29 cellular contexts compared by ENCODE assay signal in genomic region chr3:140163159-140163763, GRCh38.
A peak's percentile ranks its signal among the peaks of the same experiment; 100 is the strongest.
DNase-seq lines count a peak whose midpoint lies in the region; ATAC-seq, FAIRE-seq and TF ChIP-seq lines count a peak whose summit lies in the region.
"Had no signal": no experiment of that assay in that cellular context is flagged by ENCODE, and none has a peak within 500 bp of the region (broad histone marks: within the 10 kb centered on the region; RNA-seq: fewer than 3 reads in every experiment).

No MANE protein-coding gene starts in this region.

- POLR2A ChIA-PET in H1 (lab: Charles Lee; ENCODE audit: partially characterized antibody): no interaction called here

- peak overlapping the region; percentile 7 for H3K56ac ChIP-seq in H1 (replicated peaks; ENCODE audit: insufficient read length, low read depth, low read length)

- H3K36me3 Mint-ChIP-seq in chondrocyte (ENCODE audit: low read depth) (peaks cover 2% of the 10 kb centered on the region), osteocyte (ENCODE audit: unreplicated experiment) (peaks cover 12% of the 10 kb centered on the region), T-helper 17 cell (ENCODE audit: low read depth) (no peaks in the 10 kb centered on the region)
- H3K36me3 Mint-ChIP-seq: CD14-positive monocyte; CD4-positive, alpha-beta memory T cell; CD4-positive, CD25-positive, alpha-beta regulatory T cell; CD8-positive, alpha-beta memory T cell had no signal

- no peak overlapping the region for H2AFZ ChIP-seq in H1 (ENCODE audit: low read length)

- in situ Hi-C loops in GM13976 (cut with MboI; ENCODE audit: low sequenced_read_pairs, unreplicated experiment): no loop called here

- WGBS in H1 (ENCODE audit: extremely low coverage in 1 of 2, insufficient coverage in 1 of 2, insufficient read length in 1 of 2, insufficient replicate concordance in 2 of 2, low coverage in 1 of 2, low lambda C conversion rate in 2 of 2, missing lambda C conversion rate in 1 of 2), 2 experiments: 97% methylated on average over 2 of the region's 2 CpGs; no CpG with 5 or more reads in 1 of the 2 experiments

- CTCF ChIA-PET in H1 (lab: Charles Lee; ENCODE audit: partially characterized antibody): interaction anchor here (0.6 to 2.1 kb wide), 3 partner anchors 10 to 93 kb away, joined by 3 to 11 read pairs (median 5); no protein-coding TSS in a partner anchor

- H3K27me3 ChIP-seq in H1 (replicated peaks in 1 of 4; ENCODE audit: control insufficient read depth in 3 of 4, extremely low read depth in 1 of 4, insufficient read depth in 3 of 4, low read length in 3 of 4) (no peaks in the 10 kb centered on the region; a peak in 1 of 7 replicates), BE2C (no peaks in the 10 kb centered on the region)
- H3K27me3 ChIP-seq: BLaER1 had no signal

- peak; percentile 59 for DNase-seq in OCI-M1 (lab: John Stamatoyannopoulos, UW)
- no peak for DNase-seq in chondrocyte (ENCODE audit: low spot score)
- DNase-seq in H1 (ENCODE audit: low read depth in 1 of 2, low spot score in 2 of 2): no peak
- DNase-seq in osteocyte (ENCODE audit: extremely low spot score, unreplicated experiment): peak; percentile 7
- no peak for DNase-seq in BE2C
- no peak for DNase-seq in caudate nucleus (lab: John Stamatoyannopoulos, UW)
- DNase-seq in T-helper 17 cell: no peak
- no peak for DNase-seq in GM13976 (ENCODE audit: low spot score)
- DNase-seq: 8988T; AML-193; C1 segment of cervical spinal cord; CD4-positive, alpha-beta memory T cell; CD4-positive, CD25-positive, alpha-beta regulatory T cell; CD8-positive, alpha-beta memory T cell; COR-L47; DMS 273 treated with DMSO at 0.1 percent for 48 hours; DMS153; DMS53; DMS79; DND-41; EL; GDM1 had no signal

- no peak for TF ChIP-seq POLR2A in H1 (IDR thresholded peaks at IDR 0.05; ENCODE audit: control extremely low read depth in 1 of 2, low read depth in 2 of 2, low read length in 2 of 2)

- no peak overlapping the region for H2BK15ac ChIP-seq in H1 (ENCODE audit: low read length)

- H4K5ac ChIP-seq in H1 (ENCODE audit: insufficient read length, low read depth, low read length): no peak overlapping the region

- no peak overlapping the region for H3K9ac ChIP-seq in H1 (replicated peaks in 1 of 4; ENCODE audit: extremely low read depth in 1 of 4, low read depth in 3 of 4, low read length in 3 of 4)
- H3K9ac ChIP-seq: BLaER1 had no signal

- H3K14ac ChIP-seq in H1 (ENCODE audit: insufficient read length): no peak overlapping the region

- H4K91ac ChIP-seq in H1 (replicated peaks; ENCODE audit: insufficient read length, low read length): no peak overlapping the region

- H2BK120ac ChIP-seq in H1 (replicated peaks; ENCODE audit: low read depth, low read length): no peak overlapping the region

- TF ChIP-seq EP300 in H1 (IDR thresholded peaks at IDR 0.05; ENCODE audit: borderline replicate concordance in 1 of 2, low read depth in 2 of 2, low read length in 2 of 2): no peak

- FAIRE-seq in H1 (lab: Jason Lieb, UNC): no peak
- FAIRE-seq: A204.1, GM12878, GM12892, GM19239 had no signal

- no peak overlapping the region for H3K23ac ChIP-seq in H1 (ENCODE audit: insufficient read length)

- H3K4me3 ChIP-seq in H1 (ENCODE audit: extremely low read depth in 1 of 4, insufficient read depth in 2 of 4, low read depth in 3 of 4, low read length in 4 of 4): no peak overlapping the region
- no peak overlapping the region for H3K4me3 ChIP-seq in BE2C (ENCODE audit: low read depth, low read length)
- H3K4me3 ChIP-seq: BLaER1, GM12878 had no signal

- H3K4me1 ChIP-seq in H1 (replicated peaks in 1 of 4; ENCODE audit: control insufficient read depth in 3 of 4, insufficient read depth in 4 of 4, low read length in 3 of 4) (no peaks in the 10 kb centered on the region), BE2C (peaks cover 37% of the 10 kb centered on the region)
- H3K4me1 ChIP-seq: BLaER1 had no signal

- peaks cover 1% of the 10 kb centered on the region; the same call in 1 of the 2 replicates for H3K23me2 ChIP-seq in H1 (ENCODE audit: low read depth, low read length)

- H3K4me2 ChIP-seq in H1 (ENCODE audit: insufficient read depth in 1 of 2, low read depth in 2 of 2, low read length in 2 of 2): no peak overlapping the region
- H3K4me2 ChIP-seq: BLaER1 had no signal

- no peak overlapping the region for H4K8ac ChIP-seq in H1 (ENCODE audit: extremely low read depth, insufficient read depth, low read length)

- H3K36me3 ChIP-seq in H1 (ENCODE audit: control insufficient read depth in 2 of 4, insufficient read depth in 4 of 4, low read length in 3 of 4) (no peaks in the 10 kb centered on the region), BE2C (no peaks in the 10 kb centered on the region)
- H3K36me3 ChIP-seq: BLaER1 had no signal

- H2AK5ac ChIP-seq in H1 (ENCODE audit: low read depth, low read length): no peak overlapping the region

- H3K4me1 Mint-ChIP-seq in chondrocyte (ENCODE audit: low read depth) (peaks cover 41% of the 10 kb centered on the region), osteocyte (ENCODE audit: unreplicated experiment) (peaks cover 31% of the 10 kb centered on the region), T-helper 17 cell (peaks cover 2% of the 10 kb centered on the region)
- H3K4me1 Mint-ChIP-seq: B cell; CD14-positive monocyte; CD4-positive, alpha-beta memory T cell; CD4-positive, CD25-positive, alpha-beta regulatory T cell; CD8-positive, alpha-beta memory T cell had no signal

- no peaks in the 10 kb centered on the region for H4K20me1 ChIP-seq in H1 (replicated peaks in 1 of 2; ENCODE audit: control insufficient read depth in 1 of 2, insufficient read depth in 2 of 2, low read length in 2 of 2)
- H4K20me1 ChIP-seq: BLaER1 had no signal

- H2BK20ac ChIP-seq in H1 (ENCODE audit: low read length): no peak overlapping the region

- H2BK5ac ChIP-seq in H1 (ENCODE audit: low read depth, low read length): no peak overlapping the region

- H3K27ac Mint-ChIP-seq in chondrocyte (ENCODE audit: unreplicated experiment) (peak overlapping the region; percentile 19), osteocyte (ENCODE audit: unreplicated experiment) (no peak overlapping the region), T-helper 17 cell (no peak overlapping the region)
- H3K27ac Mint-ChIP-seq: B cell; CD14-positive monocyte; CD4-positive, alpha-beta memory T cell; CD4-positive, CD25-positive, alpha-beta regulatory T cell; CD8-positive, alpha-beta memory T cell had no signal

- no peak overlapping the region for H2BK12ac ChIP-seq in H1 (ENCODE audit: low read depth, low read length)

- H3K9me3 Mint-ChIP-seq in chondrocyte (ENCODE audit: low read depth) (peaks cover 8% of the 10 kb centered on the region), osteocyte (ENCODE audit: unreplicated experiment) (peaks cover 5% of the 10 kb centered on the region)
- H3K9me3 Mint-ChIP-seq: CD8-positive, alpha-beta memory T cell had no signal

- no peak for TF ChIP-seq RAD21 in H1 (IDR thresholded peaks at IDR 0.05 in 1 of 2, conservative IDR thresholded peaks at IDR 0.05 in 1 of 2; ENCODE audit: low read depth in 2 of 2, low read length in 2 of 2)

- no peaks in the 10 kb centered on the region for H3K79me2 ChIP-seq in H1 (ENCODE audit: control insufficient read depth in 1 of 2, insufficient read depth in 2 of 2, low read length in 2 of 2)

- TF ChIP-seq CTCF in chondrocyte (IDR thresholded peaks at IDR 0.05) (no peak), H1 (IDR thresholded peaks at IDR 0.05; ENCODE audit: control extremely low read depth in 1 of 3, insufficient read depth in 1 of 3, low read depth in 1 of 3, low read length in 3 of 3) (no peak), osteocyte (IDR thresholded peaks at IDR 0.05) (no peak), BE2C (IDR thresholded peaks at IDR 0.05; ENCODE audit: low read depth, low read length) (no peak), GM13976 (IDR thresholded peaks at IDR 0.05; ENCODE audit: borderline replicate concordance, control extremely low read depth, extremely low read depth, insufficient read depth, missing control alignments) (no peak)

- no peak for ATAC-seq in T-helper 17 cell
- ATAC-seq: GM12878 had no signal

- H3K27me3 Mint-ChIP-seq in chondrocyte (ENCODE audit: low read depth): no peaks in the 10 kb centered on the region
- no peaks in the 10 kb centered on the region for H3K27me3 Mint-ChIP-seq in osteocyte (ENCODE audit: unreplicated experiment)
- no peaks in the 10 kb centered on the region for H3K27me3 Mint-ChIP-seq in T-helper 17 cell

- H3K79me1 ChIP-seq in H1 (ENCODE audit: low read depth, low read length): no peaks in the 10 kb centered on the region

- no peak overlapping the region for H3K18ac ChIP-seq in H1 (ENCODE audit: extremely low read depth, low read length)

- H3K9me3 ChIP-seq in H1 (ENCODE audit: insufficient read depth in 2 of 2, low read depth in 1 of 2, low read length in 1 of 2) (no peaks in the 10 kb centered on the region), BE2C (no peaks in the 10 kb centered on the region), T-helper 17 cell (ENCODE audit: control insufficient read depth, low read length, poor library complexity, severe bottlenecking) (no peaks in the 10 kb centered on the region)
- H3K9me3 ChIP-seq: BLaER1 had no signal

- H3K4me3 Mint-ChIP-seq in chondrocyte (ENCODE audit: unreplicated experiment) (no peak overlapping the region), osteocyte (ENCODE audit: unreplicated experiment) (no peak overlapping the region), T-helper 17 cell (no peak overlapping the region)
- H3K4me3 Mint-ChIP-seq: B cell; CD14-positive monocyte; CD4-positive, alpha-beta memory T cell; CD4-positive, CD25-positive, alpha-beta regulatory T cell; CD8-positive, alpha-beta memory T cell had no signal

- H3K27ac ChIP-seq in H1 (ENCODE audit: low read depth, low read length) (no peak overlapping the region), caudate nucleus (ENCODE audit: low read depth, low read length) (no peak overlapping the region)
- H3K27ac ChIP-seq: BLaER1 had no signal

- H3K4ac ChIP-seq in H1 (replicated peaks; ENCODE audit: insufficient read length, low read depth, low read length): no peak overlapping the region

TF ChIP-seq in H1, 55 proteins besides CTCF, POLR2A, EP300 and RAD21:
- TF ChIP-seq RBBP5 (IDR thresholded peaks at IDR 0.05; ENCODE audit: borderline replicate concordance, low read depth, low read length): no peak
- TF ChIP-seq TAF1 (IDR thresholded peaks at IDR 0.05; ENCODE audit: low read depth, low read length): no peak
- no peak for TF ChIP-seq NANOG (IDR thresholded peaks at IDR 0.05; ENCODE audit: insufficient read depth, low read depth, low read length, poor library complexity, severe bottlenecking)
- no peak for TF ChIP-seq HDAC6 (IDR thresholded peaks at IDR 0.05; ENCODE audit: low read depth, low read length)
- TF ChIP-seq BCL11A (IDR thresholded peaks at IDR 0.05; ENCODE audit: low read depth in 2 of 2, low read length in 2 of 2): no peak
- TF ChIP-seq POU5F1 (IDR thresholded peaks at IDR 0.05; ENCODE audit: low read depth, low read length): no peak

Comparison
In these comparisons a context has a peak if more than half of its experiments do, and no peak if none do; other contexts are left out.
1. DNase-seq: peak in OCI-M1 (single experiment) and osteocyte (single experiment); none in chondrocyte (single experiment), H1 (0 of 2), BE2C (single experiment), caudate nucleus (0 of 61), T-helper 17 cell (0 of 3) and GM13976 (single experiment).